ENCODE assay signal across 17 cellular contexts in the genomic region with DNA sequence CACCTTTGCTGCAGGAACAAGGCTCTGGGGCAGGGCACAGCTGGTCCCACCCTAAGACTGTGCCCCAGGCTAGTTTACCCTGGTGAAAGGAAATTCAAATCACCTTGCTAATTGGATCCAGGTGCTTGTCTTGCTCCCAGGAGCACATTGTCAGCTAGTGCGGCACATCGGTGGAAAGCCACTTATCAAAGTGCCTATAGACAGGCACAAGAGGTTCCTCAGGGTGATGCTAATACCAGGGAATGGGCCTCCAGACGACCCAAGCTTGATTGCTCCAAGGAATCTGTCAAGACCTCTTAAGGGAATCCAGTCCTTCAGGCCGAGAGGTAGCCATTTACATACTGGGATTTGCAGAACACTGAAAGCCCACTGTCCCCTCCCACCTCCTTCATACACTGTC.
DNase-seq lines count a peak whose midpoint lies in the region; TF ChIP-seq lines count a peak whose summit lies in the region.
"Had no signal": no experiment of that assay in that cellular context is flagged by ENCODE, and none has a peak within 500 bp of the region (broad histone marks: within the 10 kb centered on the region; RNA-seq: fewer than 3 reads in every experiment).

No MANE protein-coding gene starts in this region.

- H3K9me2 ChIP-seq in PC-9 (ENCODE audit: insufficient read depth) = no peaks in the 10 kb centered on the region

- peaks cover 30% of the 10 kb centered on the region for H3K9me3 Mint-ChIP-seq in endodermal cell
- H3K9me3 Mint-ChIP-seq: CD4-positive, alpha-beta T cell; IgD-negative memory B cell had no signal

- CTCF ChIA-PET in PC-9 (lab: Charles Lee) = interaction anchor here (0.6 kb wide), 1 partner anchor 93 kb away, joined by 3 read pairs; no protein-coding TSS in a partner anchor

- H3K4me3 Mint-ChIP-seq in endodermal cell = no peak overlapping the region
- H3K4me3 Mint-ChIP-seq: CD4-positive, alpha-beta T cell; IgD-negative memory B cell; T-helper 17 cell had no signal

- H3K27ac Mint-ChIP-seq in endodermal cell = no peak overlapping the region
- H3K27ac Mint-ChIP-seq: CD4-positive, alpha-beta T cell; IgD-negative memory B cell; T-helper 17 cell had no signal

- no peaks in the 10 kb centered on the region for H3K79me2 ChIP-seq in PC-9 (ENCODE audit: low read depth)

- BruUV-seq in PC-9 (replicated peaks; lab: Mats Ljungman, UMichigan) = no TSS peak

- no peaks in the 10 kb centered on the region for H3K36me3 ChIP-seq in HUES6 (ENCODE audit: control insufficient read depth, insufficient read depth, low read length)
- H3K36me3 ChIP-seq in endodermal cell (ENCODE audit: control insufficient read depth, insufficient read depth, low read length) = no peaks in the 10 kb centered on the region
- H3K36me3 ChIP-seq in PC-9 (ENCODE audit: low read depth) = no peaks in the 10 kb centered on the region

- H3K4me3 ChIP-seq in HUES6 (ENCODE audit: low read depth, low read length) (peak overlapping the region; percentile 22; the same call in 1 of the 2 replicates), endodermal cell (ENCODE audit: low read length) (no peak overlapping the region), PC-9 (no peak overlapping the region)
- H3K4me3 ChIP-seq: GM23248 had no signal

- peaks cover 31% of the 10 kb centered on the region for H3K4me1 Mint-ChIP-seq in endodermal cell
- H3K4me1 Mint-ChIP-seq: IgD-negative memory B cell, T-helper 17 cell had no signal

- no peak overlapping the region for H2AFZ ChIP-seq in PC-9
- H2AFZ ChIP-seq: GM23248 had no signal

- TF ChIP-seq CTCF in endodermal cell (conservative IDR thresholded peaks at IDR 0.05) (no peak), PC-9 (conservative IDR thresholded peaks at IDR 0.05) (no peak)

- H3K36me3 Mint-ChIP-seq in endodermal cell (ENCODE audit: low read depth) = no peaks in the 10 kb centered on the region
- H3K36me3 Mint-ChIP-seq: IgD-negative memory B cell had no signal

- H3K27me3 ChIP-seq in HUES6 (ENCODE audit: control insufficient read depth, insufficient read depth, low read length) (no peaks in the 10 kb centered on the region; the same call in 1 of the 2 replicates), endodermal cell (ENCODE audit: control insufficient read depth, insufficient read depth, low read length, poor library complexity, severe bottlenecking) (no peaks in the 10 kb centered on the region), PC-9 (ENCODE audit: insufficient read depth, low read depth) (no peaks in the 10 kb centered on the region)

- H3K4me2 ChIP-seq in PC-9 = no peak overlapping the region

- WGBS in endodermal cell (ENCODE audit: insufficient coverage in 1 of 2, insufficient read length in 1 of 2), 2 experiments = 39 to 60% methylated on average over 1 to 4 of the region's 4 CpGs

- no peaks in the 10 kb centered on the region for H3K9me3 ChIP-seq in HUES6 (ENCODE audit: control insufficient read depth, insufficient read depth, low read depth, low read length)
- no peaks in the 10 kb centered on the region for H3K9me3 ChIP-seq in endodermal cell (ENCODE audit: control insufficient read depth, low read length)
- H3K9me3 ChIP-seq in PC-9 (ENCODE audit: insufficient read depth, low read depth) = no peaks in the 10 kb centered on the region

- no peaks in the 10 kb centered on the region for H4K20me1 ChIP-seq in PC-9 (ENCODE audit: insufficient read depth)

- peaks cover 13% of the 10 kb centered on the region; the same call in 1 of the 2 replicates for H3F3A ChIP-seq in PC-9 (ENCODE audit: insufficient read depth, low read depth)

- POLR2A ChIA-PET in PC-9 (lab: Charles Lee; ENCODE audit: unreplicated experiment) = no interaction called here

- DNase-seq in DMS79 (lab: John Stamatoyannopoulos, UW) = peak; percentile 71
- peak; percentile 57 for DNase-seq in NCI-H146 treated with DMSO at 0.1 percent for 48 hours (lab: John Stamatoyannopoulos, UW; ENCODE audit: unreplicated experiment)
- DNase-seq in endodermal cell = peak; percentile 84
- no peak for DNase-seq in globus pallidus (ENCODE audit: low spot score)
- DNase-seq in activated CD4-positive, CD25-positive, alpha-beta regulatory T cell (lab: John Stamatoyannopoulos, UW) = no peak
- DNase-seq in AML-193 (lab: John Stamatoyannopoulos, UW) = no peak
- no peak for DNase-seq in PC-9
- DNase-seq: CD4-positive, alpha-beta T cell; DND-41; GF-D8; GM23248; NCI-H187 treated with DMSO at 0.1 percent for 48 hours; NCI-H774; SHP77; T-helper 17 cell had no signal

- H3K27me3 Mint-ChIP-seq in endodermal cell (ENCODE audit: insufficient read depth) = peaks cover 2% of the 10 kb centered on the region
- H3K27me3 Mint-ChIP-seq: CD4-positive, alpha-beta T cell had no signal

- peak overlapping the region; percentile 61 for H3K9ac ChIP-seq in HUES6 (ENCODE audit: low read length)
- no peak overlapping the region for H3K9ac ChIP-seq in endodermal cell (ENCODE audit: extremely low read depth, low read length, poor library complexity, severe bottlenecking)
- H3K9ac ChIP-seq: GM23248 had no signal

- intact Hi-C loops in PC-9 (cut with micrococcal nuclease; ENCODE audit: unreplicated experiment) = no loop called here

- H3K4me1 ChIP-seq in HUES6 (ENCODE audit: control insufficient read depth, insufficient read depth, low read length) = peaks cover 79% of the 10 kb centered on the region
- H3K4me1 ChIP-seq in endodermal cell (ENCODE audit: control insufficient read depth, insufficient read depth, low read length) = no peaks in the 10 kb centered on the region
- H3K4me1 ChIP-seq in PC-9 (replicated peaks; ENCODE audit: insufficient read depth) = peaks cover 28% of the 10 kb centered on the region

- peak overlapping the region; percentile 47 for H3K27ac ChIP-seq in HUES6 (ENCODE audit: low read depth, low read length)
- H3K27ac ChIP-seq in endodermal cell (ENCODE audit: low read depth, low read length) = no peak overlapping the region
- H3K27ac ChIP-seq in PC-9 = no peak overlapping the region

Comparison
In these comparisons a context has a peak if more than half of its experiments do, and no peak if none do; other contexts are left out.
1. DNase-seq: peak in DMS79 (single experiment), NCI-H146 treated with DMSO at 0.1 percent for 48 hours (single experiment) and endodermal cell (single experiment); none in globus pallidus (single experiment), activated CD4-positive, CD25-positive, alpha-beta regulatory T cell (0 of 4), AML-193 (0 of 2) and PC-9 (0 of 2).